8 cellular contexts compared by ENCODE assay signal in the genomic region with DNA sequence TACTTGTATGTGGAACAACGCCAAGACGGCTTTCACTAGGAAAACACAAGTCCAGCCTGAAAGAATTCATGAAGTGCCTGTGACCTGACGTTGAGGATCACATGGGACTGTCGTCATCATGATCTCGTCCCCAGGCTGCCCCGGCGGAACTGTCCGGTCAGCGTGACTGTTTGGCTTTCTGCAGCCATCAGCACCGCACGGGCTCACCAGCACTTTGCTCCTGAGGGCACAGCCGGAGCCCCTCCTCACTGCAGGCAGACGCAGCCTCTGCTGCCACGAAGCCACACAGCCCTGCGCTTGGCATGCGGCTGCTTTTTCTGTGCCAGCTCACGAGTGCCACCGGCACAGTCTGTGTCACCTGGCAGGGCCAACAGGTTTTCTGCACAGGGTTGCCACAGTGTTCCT. TPM values are rescaled to one million over a fixed set of nuclear protein-coding genes. Genes with fewer than 3 reads are reported as not detected.
DNase-seq lines count a peak whose midpoint lies in the region; ATAC-seq and TF ChIP-seq lines count a peak whose summit lies in the region.

No MANE protein-coding gene starts in this region.

- no peak overlapping the region for H2AFZ ChIP-seq in ACC112 (ENCODE audit: low read length, unreplicated experiment)
- H2AFZ ChIP-seq in osteoblast (ENCODE audit: low read length), result no peak overlapping the region

- H3K79me2 ChIP-seq in ACC112 (ENCODE audit: control insufficient read depth, insufficient read depth, low read length, unreplicated experiment), result peaks cover 2% of the 10 kb centered on the region
- peaks cover 16% of the 10 kb centered on the region for H3K79me2 ChIP-seq in osteoblast (ENCODE audit: insufficient read depth, low read length)

- no peaks in the 10 kb centered on the region for H3K27me3 ChIP-seq in ACC112 (ENCODE audit: insufficient read depth, low read length)
- H3K27me3 ChIP-seq in RWPE2 (ENCODE audit: insufficient read depth, poor library complexity, severe bottlenecking), result no peaks in the 10 kb centered on the region
- H3K27me3 ChIP-seq in osteoblast (ENCODE audit: insufficient read depth, low read length), result no peaks in the 10 kb centered on the region

- no peak overlapping the region for H3K4me2 ChIP-seq in osteoblast (ENCODE audit: insufficient read depth, low read length)

- H3K4me1 ChIP-seq in ACC112 (ENCODE audit: control insufficient read depth, insufficient read depth, low read length, unreplicated experiment) (peaks cover 14% of the 10 kb centered on the region), RWPE2 (ENCODE audit: insufficient read depth, poor library complexity, severe bottlenecking) (peaks cover 5% of the 10 kb centered on the region), osteoblast (ENCODE audit: insufficient read depth, low read length) (peaks cover 5% of the 10 kb centered on the region)

- peaks cover 16% of the 10 kb centered on the region for H3K36me3 ChIP-seq in ACC112 (ENCODE audit: insufficient read depth, low read length)
- peaks cover 75% of the 10 kb centered on the region for H3K36me3 ChIP-seq in RWPE2 (ENCODE audit: low read depth)
- H3K36me3 ChIP-seq in osteoblast (ENCODE audit: insufficient read depth, low read length), result peaks cover 47% of the 10 kb centered on the region

- H4K20me1 ChIP-seq in osteoblast (ENCODE audit: insufficient read depth, low read length), result no peaks in the 10 kb centered on the region

- DNase-seq in RWPE2 (ENCODE audit: low spot score) (no peak), fibroblast of the aortic adventitia (ENCODE audit: low read depth) (peak; percentile 91), osteoblast (ENCODE audit: insufficient read length, low spot score, missing footprints) (no peak), NCI-H1417 (lab: John Stamatoyannopoulos, UW) (no peak), retina (no peak), ecto neural progenitor cell (ENCODE audit: low spot score) (no peak), DMS 273 (lab: John Stamatoyannopoulos, UW; ENCODE audit: unreplicated experiment) (no peak)

- no peak for ATAC-seq in RWPE2 (ENCODE audit: low read depth)

- no peaks in the 10 kb centered on the region for H3K9me3 ChIP-seq in RWPE2 (ENCODE audit: severe bottlenecking)
- H3K9me3 ChIP-seq in osteoblast (ENCODE audit: low read depth, low read length), result no peaks in the 10 kb centered on the region

- TF ChIP-seq CTCF in RWPE2 (IDR thresholded peaks at IDR 0.05; ENCODE audit: poor library complexity, severe bottlenecking), result no peak
- TF ChIP-seq CTCF in fibroblast of the aortic adventitia (IDR thresholded peaks at IDR 0.05; ENCODE audit: insufficient read depth, low read length), result no peak
- no peak for TF ChIP-seq CTCF in osteoblast (IDR thresholded peaks at IDR 0.05; ENCODE audit: extremely low read depth, low read depth, low read length)

- H3K27ac ChIP-seq in ACC112 (ENCODE audit: low read depth, low read length), result peak overlapping the region; percentile 73
- H3K27ac ChIP-seq in RWPE2 (ENCODE audit: poor library complexity, severe bottlenecking), result peak overlapping the region; percentile 36
- peak overlapping the region; percentile 77 for H3K27ac ChIP-seq in osteoblast (ENCODE audit: low read depth, low read length)

- H3K4me3 ChIP-seq in ACC112 (ENCODE audit: low read depth, low read length), result no peak overlapping the region
- H3K4me3 ChIP-seq in RWPE2 (ENCODE audit: severe bottlenecking), result no peak overlapping the region
- H3K4me3 ChIP-seq in fibroblast of the aortic adventitia (ENCODE audit: low read depth, low read length), result no peak overlapping the region
- no peak overlapping the region for H3K4me3 ChIP-seq in osteoblast (ENCODE audit: insufficient read depth, low read length)

RNA-seq across cellular contexts. Expression of a gene that starts 9.4 kb away (rescaled TPM):
- total RNA-seq in fibroblast of the aortic adventitia (ENCODE audit: low replicate concordance) (13.5 and 14.2 TPM in 2 replicates), osteoblast (17.7 and 18.9 TPM in 2 replicates)

RNA-seq across cellular contexts. Expression of a gene that starts 34.7 kb away (rescaled TPM):
- total RNA-seq in fibroblast of the aortic adventitia (ENCODE audit: low replicate concordance) (202 and 211 TPM in 2 replicates), osteoblast (109 and 126 TPM in 2 replicates)
